ENCODE assay signal across 6 cellular contexts in genomic region chr20:53319200-53319599, GRCh38.
"Had no signal": no experiment of that assay in that cellular context is flagged by ENCODE, and none has a peak within 500 bp of the region (broad histone marks: within the 10 kb centered on the region; RNA-seq: fewer than 3 reads in every experiment).

No MANE protein-coding gene starts in this region.

- ATAC-seq: HepG2 had no signal

- DNase-seq: IMR-90, KBM-7, KG1 had no signal

- FAIRE-seq: HepG2 had no signal

- H3K4me2 ChIP-seq: KMS-11 had no signal

- H3K9ac ChIP-seq: KMS-11 had no signal

- H3K27ac ChIP-seq: HL-60, KMS-11 had no signal
